Comparison of ENCODE assay signal across 13 cellular contexts in genomic region chr20:62819494-62820174, GRCh38. TPM values are rescaled to one million over a fixed set of nuclear protein-coding genes. Genes with fewer than 3 reads are reported as not detected.
DNase-seq lines count a peak whose midpoint lies in the region; ATAC-seq and TF ChIP-seq lines count a peak whose summit lies in the region.
"Had no signal": no experiment of that assay in that cellular context is flagged by ENCODE, and none has a peak within 500 bp of the region (broad histone marks: within the 10 kb centered on the region; RNA-seq: fewer than 3 reads in every experiment).

No MANE protein-coding gene starts in this region.

- peaks cover 21% of the 10 kb centered on the region for H3K27me3 Mint-ChIP-seq in activated CD4-positive, alpha-beta T cell treated with anti-CD3 and anti-CD28 coated beads, Interleukin-2, amount 10 ng/mL, durations not matched to agents 24 days and 14 days
- peaks cover 2 to 13% (median 11%) of the 10 kb centered on the region in 3 donors for H3K27me3 Mint-ChIP-seq in immature natural killer cell (ENCODE audit: low read depth in 3 of 3)

- H3K9ac ChIP-seq in PC-3 (ENCODE audit: low read length): no peak overlapping the region

- no peaks in the 10 kb centered on the region for H3F3A ChIP-seq in PC-3 (ENCODE audit: low read length, unreplicated experiment)

- H3K4me2 ChIP-seq in PC-3 (ENCODE audit: low read length): no peak overlapping the region

- TF ChIP-seq CTCF in PC-3 (conservative IDR thresholded peaks at IDR 0.05; ENCODE audit: low read depth, low read length): no peak
- no peak for TF ChIP-seq CTCF in esophagus muscularis mucosa (IDR thresholded peaks at IDR 0.05)

- H3K9me3 ChIP-seq in PC-3 (ENCODE audit: low read length) (no peaks in the 10 kb centered on the region), esophagus muscularis mucosa (no peaks in the 10 kb centered on the region)
- H3K9me3 ChIP-seq: Peyer's patch had no signal

- H3K9me3 Mint-ChIP-seq in activated CD4-positive, alpha-beta T cell treated with anti-CD3 and anti-CD28 coated beads, Interleukin-2, amount 10 ng/mL, durations not matched to agents 24 days and 14 days: no peaks in the 10 kb centered on the region
- no peaks in the 10 kb centered on the region for H3K9me3 Mint-ChIP-seq in immature natural killer cell
- H3K9me3 Mint-ChIP-seq: CD8-positive, alpha-beta T cell; IgD-negative memory B cell had no signal

- H3K4me3 ChIP-seq in PC-3 (ENCODE audit: low read length) (no peak overlapping the region), esophagus muscularis mucosa (no peak overlapping the region)
- H3K4me3 ChIP-seq: Peyer's patch had no signal

- H3K4me1 ChIP-seq in PC-3 (ENCODE audit: insufficient read depth, low read length) (peaks cover 38% of the 10 kb centered on the region), esophagus muscularis mucosa (peaks cover 54 to 73% (median 62%) of the 10 kb centered on the region in 4 donors)

- H3K4me3 Mint-ChIP-seq in activated CD4-positive, alpha-beta T cell treated with anti-CD3 and anti-CD28 coated beads, Interleukin-2, amount 10 ng/mL, durations not matched to agents 24 days and 14 days: no peak overlapping the region
- H3K4me3 Mint-ChIP-seq in immature natural killer cell: no peak overlapping the region
- H3K4me3 Mint-ChIP-seq: CD8-positive, alpha-beta T cell had no signal

- no peak for TF ChIP-seq EP300 in esophagus muscularis mucosa (IDR thresholded peaks at IDR 0.05)

- H3K27me3 ChIP-seq in PC-3 (ENCODE audit: low read length): peaks cover 19% of the 10 kb centered on the region
- H3K27me3 ChIP-seq in esophagus muscularis mucosa: peaks cover 4 to 67% (median 31%) of the 10 kb centered on the region in 4 donors

- CTCF ChIA-PET in PC-3 (lab: Charles Lee): interaction anchor here (0.6 kb wide), 1 partner anchor 247 kb away, joined by 5 read pairs; no protein-coding TSS in a partner anchor

- H3K36me3 ChIP-seq in PC-3 (ENCODE audit: low read depth, low read length): no peaks in the 10 kb centered on the region
- H3K36me3 ChIP-seq in esophagus muscularis mucosa: no peaks in the 10 kb centered on the region
- H3K36me3 ChIP-seq: Peyer's patch had no signal

- 71% methylated on average over 11 of the region's 16 CpGs for WGBS in esophagus muscularis mucosa

- H2AFZ ChIP-seq in PC-3 (ENCODE audit: low read length): no peak overlapping the region

- H3K79me2 ChIP-seq in PC-3 (ENCODE audit: low read length): no peaks in the 10 kb centered on the region

- BruUV-seq in PC-3 (replicated peaks; lab: Mats Ljungman, UMichigan): no TSS peak

- no peaks in the 10 kb centered on the region for H3K9me2 ChIP-seq in PC-3 (replicated peaks; ENCODE audit: low read length)

- POLR2A ChIA-PET in PC-3 (lab: Charles Lee; ENCODE audit: unreplicated experiment): no interaction called here

- peaks cover 2% of the 10 kb centered on the region for H3K36me3 Mint-ChIP-seq in activated CD4-positive, alpha-beta T cell treated with anti-CD3 and anti-CD28 coated beads, Interleukin-2, amount 10 ng/mL, durations not matched to agents 24 days and 14 days (ENCODE audit: low read depth)
- no peaks in the 10 kb centered on the region for H3K36me3 Mint-ChIP-seq in immature natural killer cell
- H3K36me3 Mint-ChIP-seq: CD8-positive, alpha-beta T cell; IgD-negative memory B cell had no signal

- no peaks in the 10 kb centered on the region for H4K20me1 ChIP-seq in PC-3 (ENCODE audit: low read length)

- no peak for TF ChIP-seq POLR2A in esophagus muscularis mucosa (IDR thresholded peaks at IDR 0.05; ENCODE audit: low read depth)

- H3K27ac ChIP-seq in PC-3 (ENCODE audit: low read length): no peak overlapping the region
- H3K27ac ChIP-seq in esophagus muscularis mucosa (replicated peaks in 1 of 4): peak overlapping the region; percentile 41 to 71 (median 62)

- H3K27ac Mint-ChIP-seq in activated CD4-positive, alpha-beta T cell treated with anti-CD3 and anti-CD28 coated beads, Interleukin-2, amount 10 ng/mL, durations not matched to agents 24 days and 14 days: no peak overlapping the region
- H3K27ac Mint-ChIP-seq in immature natural killer cell: no peak overlapping the region
- H3K27ac Mint-ChIP-seq: CD8-positive, alpha-beta T cell; IgD-negative memory B cell had no signal

- peak; percentile 38 for ATAC-seq in PC-3
- ATAC-seq: CD8-positive, alpha-beta T cell had no signal

- intact Hi-C loops in PC-3 (cut with micrococcal nuclease): loop anchor here (10.0 kb wide), 1 partner anchor 105 kb away; the partner anchor contains the start of gene DIDO1
- intact Hi-C loops in esophagus muscularis mucosa (cut with DNase I): no loop called here
- intact Hi-C loops in activated CD4-positive, alpha-beta T cell treated with anti-CD3 and anti-CD28 coated beads, Interleukin-2, amount 10 ng/mL, durations not matched to agents 24 days and 14 days (cut with micrococcal nuclease): loop anchor here (5.0 kb wide), 2 partner anchors 43 to 188 kb away; partner anchors contain the start of genes BHLHE23 and TCFL5

- peak; percentile 76 for DNase-seq in EL
- DNase-seq in PC-3: peak; percentile 62
- no peak for DNase-seq in esophagus muscularis mucosa (ENCODE audit: extremely low spot score)
- DNase-seq in occipital lobe (lab: John Stamatoyannopoulos, UW): peak; percentile 38
- no peak for DNase-seq in central memory CD4-positive, alpha-beta T cell
- DNase-seq in iPS-NIHi7 (ENCODE audit: extremely low spot score): no peak
- no peak for DNase-seq in activated CD4-positive, alpha-beta T cell treated with anti-CD3 and anti-CD28 coated beads, Interleukin-2, amount 10 ng/mL, durations not matched to agents 24 days and 14 days
- DNase-seq in immature natural killer cell: no peak
- DNase-seq: activated CD8-positive, alpha-beta memory T cell treated with anti-CD3 and anti-CD28 coated beads, Interleukin-2, amount 50 U/mL, for 4 hours; CD8-positive, alpha-beta T cell; NCI-H2107; Peyer's patch had no signal

- H3K4me1 Mint-ChIP-seq in activated CD4-positive, alpha-beta T cell treated with anti-CD3 and anti-CD28 coated beads, Interleukin-2, amount 10 ng/mL, durations not matched to agents 24 days and 14 days: no peaks in the 10 kb centered on the region
- peaks cover 0 to 6% of the 10 kb centered on the region in 2 donors for H3K4me1 Mint-ChIP-seq in immature natural killer cell

RNA-seq across cellular contexts. Expression of gene COL9A3, which starts 2.8 kb away (rescaled TPM):
- 14.3 and 17.7 TPM in 2 replicates for total RNA-seq in PC-3 (2014; rRNA removed)
- 10 to 100 TPM; 13.4 to 22.9 (median 18.4) TPM for total RNA-seq in esophagus muscularis mucosa
- 37.1 TPM for total RNA-seq in occipital lobe
- 0.47 TPM in 1 of 2 replicates, not detected in the other for total RNA-seq in activated CD4-positive, alpha-beta T cell treated with anti-CD3 and anti-CD28 coated beads, Interleukin-2, amount 10 ng/mL, durations not matched to agents 24 days and 14 days
- under 1 TPM in 1 of 3 donors, not detected in 2; 0.87 TPM for polyA plus RNA-seq in immature natural killer cell
- total RNA-seq: CD8-positive, alpha-beta T cell had no signal

RNA-seq across cellular contexts. Expression of gene OGFR, which starts 15.0 kb away (rescaled TPM):
- 78.9 and 112 TPM in 2 replicates for total RNA-seq in PC-3 (2014; rRNA removed)
- total RNA-seq in esophagus muscularis mucosa: 10 to 100 TPM; 46.1 to 84.5 (median 62.7) TPM
- 21.5 TPM for total RNA-seq in occipital lobe
- 49.1 and 54.6 TPM in 2 replicates for total RNA-seq in activated CD4-positive, alpha-beta T cell treated with anti-CD3 and anti-CD28 coated beads, Interleukin-2, amount 10 ng/mL, durations not matched to agents 24 days and 14 days
- polyA plus RNA-seq in immature natural killer cell: 10 to 100 TPM; 21.6 to 75.3 (median 31.3) TPM

RNA-seq across cellular contexts. Expression of gene MRGBP, which starts 23.4 kb away (rescaled TPM):
- 48.8 and 56.3 TPM in 2 replicates for total RNA-seq in PC-3 (2014; rRNA removed)
- total RNA-seq in esophagus muscularis mucosa: 10 to 100 TPM in 2 of 4 donors, 1 to 10 TPM in 2; 7.6 to 16.7 (median 10.3) TPM
- 20.1 TPM for total RNA-seq in occipital lobe
- 19.4 and 19.6 TPM in 2 replicates for total RNA-seq in activated CD4-positive, alpha-beta T cell treated with anti-CD3 and anti-CD28 coated beads, Interleukin-2, amount 10 ng/mL, durations not matched to agents 24 days and 14 days
- polyA plus RNA-seq in immature natural killer cell: 10 to 100 TPM; 10.4 to 15.3 (median 12.5) TPM

RNA-seq across cellular contexts. Expression of gene TCFL5, which starts 42.0 kb away (rescaled TPM):
- total RNA-seq in PC-3 (2014; rRNA removed): 15.8 and 21.7 TPM in 2 replicates
- total RNA-seq in esophagus muscularis mucosa: 10 to 100 TPM; 12.3 to 29.7 (median 18.8) TPM
- total RNA-seq in occipital lobe: 12.3 TPM
- total RNA-seq in activated CD4-positive, alpha-beta T cell treated with anti-CD3 and anti-CD28 coated beads, Interleukin-2, amount 10 ng/mL, durations not matched to agents 24 days and 14 days: 5.8 and 6.2 TPM in 2 replicates
- 1 to 10 TPM in 2 of 3 donors, under 1 TPM in 1; 0.63 to 2.1 (median 1.1) TPM for polyA plus RNA-seq in immature natural killer cell

Comparison
In these comparisons a context has a peak if more than half of its experiments do, and no peak if none do; other contexts are left out.
1. DNase-seq: peak in EL (single experiment), PC-3 (single experiment) and occipital lobe (single experiment); none in esophagus muscularis mucosa (single experiment), central memory CD4-positive, alpha-beta T cell (single experiment), iPS-NIHi7 (single experiment), activated CD4-positive, alpha-beta T cell treated with anti-CD3 and anti-CD28 coated beads, Interleukin-2, amount 10 ng/mL, durations not matched to agents 24 days and 14 days (single experiment) and immature natural killer cell (0 of 3).